ENCODE assay signal across 1 cellular context in genomic region chr9:121055642-121056143, GRCh38.
TF ChIP-seq lines count a peak whose summit lies in the region.

No MANE protein-coding gene starts in this region.

TF ChIP-seq in H1, 55 proteins besides CTCF, POLR2A, EP300 and RAD21 (continued from another document):
- no peak for TF ChIP-seq SAP30 (IDR thresholded peaks at IDR 0.05; ENCODE audit: insufficient read depth, insufficient replicate concordance, low read length)
- no peak for TF ChIP-seq ATF2 (IDR thresholded peaks at IDR 0.05; ENCODE audit: low read length)
- no peak for TF ChIP-seq GABPA (IDR thresholded peaks at IDR 0.05; ENCODE audit: borderline replicate concordance, insufficient read depth, low read length)
- TF ChIP-seq MAX (IDR thresholded peaks at IDR 0.05): no peak
- no peak for TF ChIP-seq SP1 (IDR thresholded peaks at IDR 0.05; ENCODE audit: low read depth, low read length)
- TF ChIP-seq TAF1 (IDR thresholded peaks at IDR 0.05; ENCODE audit: low read depth, low read length): no peak
- TF ChIP-seq CHD7 (IDR thresholded peaks at IDR 0.05; ENCODE audit: insufficient replicate concordance, low read length): no peak
- no peak for TF ChIP-seq SIRT6 (IDR thresholded peaks at IDR 0.05; ENCODE audit: low read length)
- TF ChIP-seq PHF8 (conservative IDR thresholded peaks at IDR 0.05; ENCODE audit: low read depth, low read length): no peak
- TF ChIP-seq, protein P1, sequence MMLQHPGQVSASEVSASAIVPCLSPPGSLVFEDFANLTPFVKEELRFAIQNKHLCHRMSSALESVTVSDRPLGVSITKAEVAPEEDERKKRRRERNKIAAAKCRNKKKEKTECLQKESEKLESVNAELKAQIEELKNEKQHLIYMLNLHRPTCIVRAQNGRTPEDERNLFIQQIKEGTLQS (IDR thresholded peaks at IDR 0.05; ENCODE audit: insufficient read depth, low read depth, low read length): no peak
- TF ChIP-seq BRCA1 (IDR thresholded peaks at IDR 0.05; ENCODE audit: low read depth, low read length): no peak
- no peak for TF ChIP-seq EGR1 (IDR thresholded peaks at IDR 0.05; ENCODE audit: borderline replicate concordance, low read depth, low read length)
- TF ChIP-seq CREB1 (IDR thresholded peaks at IDR 0.05): no peak
- no peak for TF ChIP-seq TEAD4 (IDR thresholded peaks at IDR 0.05; ENCODE audit: low read depth, low read length)
- TF ChIP-seq SIN3A (conservative IDR thresholded peaks at IDR 0.05 in 1 of 2, IDR thresholded peaks at IDR 0.05 in 1 of 2; ENCODE audit: low read depth in 1 of 2, low read length in 2 of 2): no peak
